In the genomic region with DNA sequence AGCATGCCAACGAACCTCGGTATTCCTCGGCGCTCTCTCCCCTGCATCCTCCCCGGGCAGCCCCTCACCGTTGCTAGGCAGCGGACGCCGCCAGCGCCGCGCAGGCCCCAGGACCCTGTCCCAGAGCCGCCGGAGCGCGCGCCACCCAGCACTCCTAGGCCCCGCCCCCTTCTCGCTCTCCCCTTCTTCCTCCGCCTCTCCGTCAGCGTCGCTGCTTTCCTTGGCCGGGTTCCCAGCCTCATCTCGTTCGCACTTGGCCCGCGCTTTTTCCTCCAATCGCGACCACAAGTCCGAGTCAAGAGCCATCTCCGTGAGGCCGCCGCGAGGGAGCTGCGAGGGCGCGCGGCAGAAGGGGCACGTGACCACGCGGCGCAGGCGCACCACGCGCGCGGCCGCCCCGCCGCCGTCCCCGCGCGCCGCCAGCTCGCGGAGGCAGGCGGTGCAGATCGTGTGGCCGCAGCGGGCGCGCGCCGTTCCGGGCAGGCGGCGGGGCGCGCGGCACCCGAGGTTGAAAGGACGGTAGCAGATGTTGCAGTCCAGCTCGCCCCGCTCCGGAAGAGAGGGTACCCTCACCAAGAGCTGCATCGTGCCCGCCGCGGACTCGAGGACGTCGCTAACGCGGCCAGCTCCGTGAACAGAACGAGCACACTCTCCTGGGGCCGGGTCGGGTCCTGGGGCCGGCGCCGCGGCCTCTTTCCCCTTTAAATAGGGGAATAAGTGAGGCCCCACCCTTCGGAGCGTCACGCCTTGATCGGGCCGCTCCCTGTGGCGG, we compare ENCODE assay signal across 7 cellular contexts.
DNase-seq lines count a peak whose midpoint lies in the region; ATAC-seq and TF ChIP-seq lines count a peak whose summit lies in the region.

RNF227 (minus strand) TSS at position 679 of the 772 bp plus-strand sequence; CDS start at position 585, 94 bp downstream.

- peak within 1 kb of the TSS; percentile 81 for H3K27ac ChIP-seq in VCaP
- H3K27ac ChIP-seq in skin epidermis = peak within 1 kb of the TSS; percentile 54 to 99 (median 93)

- in situ Hi-C loops in T47D (cut with HindIII; ENCODE audit: low pct_unique_long_range_greater_than_20kb, low sequenced_read_pairs) = no loop called here

- peak; percentile 98 for DNase-seq in NCI-H2171 treated with DMSO at 0.1 percent for 48 hours (lab: John Stamatoyannopoulos, UW)
- DNase-seq in T47D (ENCODE audit: low read depth in 1 of 2, low spot score in 1 of 2) = peak; percentile 48 to 90
- DNase-seq in iPS-NIHi11 (ENCODE audit: low spot score) = peak; percentile 85

- TF ChIP-seq CTCF in VCaP (conservative IDR thresholded peaks at IDR 0.05) = no peak

- H3K4me3 ChIP-seq in skin epidermis = peak within 1 kb of the TSS; percentile 41 to 70 (median 61)

- peak; percentile 69 for ATAC-seq in GM18520 (IDR thresholded peaks at IDR 0.05; ENCODE audit: unreplicated experiment)
- peak; percentile 59 for ATAC-seq in HG03103 (IDR thresholded peaks at IDR 0.05; ENCODE audit: low read depth, unreplicated experiment)

Comparison
In these comparisons a context has a peak if more than half of its experiments do, and no peak if none do; other contexts are left out.
1. Peak in every context shown above with its lines: DNase-seq, ATAC-seq, H3K4me3 ChIP-seq and H3K27ac ChIP-seq.